Comparison of ENCODE assay signal across 9 cellular contexts in the genomic region with DNA sequence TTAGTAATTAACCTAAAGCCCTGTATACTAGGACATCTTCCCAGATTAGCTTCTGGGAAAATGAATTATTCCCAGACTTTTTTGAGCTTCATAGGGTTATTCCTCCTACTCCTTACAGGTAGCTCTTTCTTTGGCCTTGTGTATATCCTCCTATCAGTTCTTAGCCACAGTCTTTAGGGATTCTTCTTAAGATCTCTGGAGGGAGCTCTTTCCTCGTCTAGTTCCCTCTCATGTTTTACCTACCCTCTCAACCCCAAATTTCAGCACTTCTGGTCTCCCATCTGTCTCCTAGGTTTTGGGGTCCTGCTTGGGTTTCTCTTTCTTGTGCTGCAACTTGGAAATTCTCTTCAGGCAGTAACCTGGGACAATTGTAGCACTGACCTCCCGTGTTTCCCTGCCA. TPM values are rescaled to one million over a fixed set of nuclear protein-coding genes. Genes with fewer than 3 reads are reported as not detected.
DNase-seq lines count a peak whose midpoint lies in the region; ATAC-seq and TF ChIP-seq lines count a peak whose summit lies in the region.
"Had no signal": no experiment of that assay in that cellular context is flagged by ENCODE, and none has a peak within 500 bp of the region (broad histone marks: within the 10 kb centered on the region; RNA-seq: fewer than 3 reads in every experiment).

No MANE protein-coding gene starts in this region.

- H3K18ac ChIP-seq in IMR-90 (ENCODE audit: low read depth, low read length), result no peak overlapping the region

- TF ChIP-seq RAD21 in IMR-90 (IDR thresholded peaks at IDR 0.05; ENCODE audit: low read length), result no peak

- BruUV-seq in IMR-90 (replicated peaks; lab: Mats Ljungman, UMichigan), result no TSS peak

- H3K14ac ChIP-seq in IMR-90 (replicated peaks; ENCODE audit: low read depth, low read length), result no peak overlapping the region

- no peaks in the 10 kb centered on the region for H3K27me3 ChIP-seq in IMR-90 (ENCODE audit: control insufficient read depth, insufficient read depth, low read length)
- no peaks in the 10 kb centered on the region for H3K27me3 ChIP-seq in esophagus squamous epithelium

- intact Hi-C loops in IMR-90 (cut with micrococcal nuclease) (no loop called here), esophagus squamous epithelium (cut with DNase I) (no loop called here)

- no peak overlapping the region for H3K23ac ChIP-seq in IMR-90 (ENCODE audit: low read depth, low read length)

- no peak overlapping the region for H2BK5ac ChIP-seq in IMR-90 (ENCODE audit: low read depth, low read length, poor library complexity, severe bottlenecking)

- CTCF ChIA-PET in IMR-90 (lab: Yijun Ruan, JAX), result interaction anchor here (0.6 to 1.0 kb wide), 3 partner anchors 9 to 24 kb away, joined by 3 to 5 read pairs (median 3); no protein-coding TSS in a partner anchor

- H3K4me2 ChIP-seq in IMR-90 (ENCODE audit: low read depth, low read length), result no peak overlapping the region

- no peak overlapping the region for H3K4ac ChIP-seq in IMR-90 (ENCODE audit: low read depth, low read length)

- H4K5ac ChIP-seq in IMR-90 (ENCODE audit: low read depth, low read length), result no peak overlapping the region

- H2AFZ ChIP-seq in IMR-90 (replicated peaks; ENCODE audit: low read length, poor library complexity), result no peak overlapping the region

- no peak overlapping the region for H2BK15ac ChIP-seq in IMR-90 (ENCODE audit: low read depth, low read length)

- H4K20me1 ChIP-seq in IMR-90 (ENCODE audit: insufficient read depth, low read length), result no peaks in the 10 kb centered on the region

- H2BK20ac ChIP-seq in IMR-90 (ENCODE audit: low read depth, low read length), result no peak overlapping the region

- H3K4me1 ChIP-seq in IMR-90 (ENCODE audit: control insufficient read depth, insufficient read depth, low read length), result no peaks in the 10 kb centered on the region
- H3K4me1 ChIP-seq in esophagus squamous epithelium, result no peaks in the 10 kb centered on the region

- no peak overlapping the region for H3K9ac ChIP-seq in IMR-90 (ENCODE audit: low read depth, low read length)

- peaks cover 2% of the 10 kb centered on the region; the same call in 1 of the 2 replicates for H3K9me3 ChIP-seq in IMR-90 (ENCODE audit: control insufficient read depth, insufficient read depth, low read length)
- no peaks in the 10 kb centered on the region for H3K9me3 ChIP-seq in esophagus squamous epithelium

- H3K27ac ChIP-seq in IMR-90 (ENCODE audit: insufficient read depth, low read length) (no peak overlapping the region), esophagus squamous epithelium (no peak overlapping the region)

- no peak overlapping the region for H4K91ac ChIP-seq in IMR-90 (ENCODE audit: insufficient read depth, low read depth, low read length)

- POLR2A ChIA-PET in IMR-90 (lab: Charles Lee; ENCODE audit: unreplicated experiment), result no interaction called here

- dilution Hi-C loops in IMR-90 (cut with HindIII; ENCODE audit: low sequenced_read_pairs, unreplicated experiment), result no loop called here

- in situ Hi-C loops in IMR-90 (cut with MboI; ENCODE audit: low sequenced_read_pairs) (no loop called here), astrocyte of the cerebellum (cut with HindIII; ENCODE audit: low sequenced_read_pairs) (no loop called here)

- H2BK120ac ChIP-seq in IMR-90 (ENCODE audit: low read depth, low read length), result no peak overlapping the region

- no peaks in the 10 kb centered on the region for H3K79me1 ChIP-seq in IMR-90 (ENCODE audit: low read depth in 1 of 2, low read length in 2 of 2)

- TF ChIP-seq POLR2A in IMR-90 (IDR thresholded peaks at IDR 0.05; ENCODE audit: low read depth, low read length) (no peak), esophagus squamous epithelium (IDR thresholded peaks at IDR 0.05) (no peak)

- no peak overlapping the region for H3K56ac ChIP-seq in IMR-90 (ENCODE audit: extremely low read depth, insufficient read depth, low read length)

- peak; percentile 52 to 64 for DNase-seq in AML-193 (lab: John Stamatoyannopoulos, UW)
- DNase-seq in IMR-90, result no peak
- no peak for DNase-seq in astrocyte of the cerebellum (ENCODE audit: low read depth)
- DNase-seq in esophagus squamous epithelium (lab: John Stamatoyannopoulos, UW), result no peak
- no peak for DNase-seq in NCI-H187 treated with DMSO at 0.1 percent for 48 hours (lab: John Stamatoyannopoulos, UW)
- no peak for DNase-seq in NCI-H1436 (lab: John Stamatoyannopoulos, UW)
- DNase-seq: activated T-cell treated with anti-CD3 and anti-CD28 coated beads, Interleukin-2, amount 50 U/mL, for 72 hours had no signal

- WGBS in IMR-90 (ENCODE audit: extremely low coverage in 2 of 2, insufficient read length in 1 of 2), 2 experiments, result no CpG with 5 or more reads among the region's 2 CpGs
- 43 to 76% methylated on average over 2 of the region's 2 CpGs for WGBS in esophagus squamous epithelium, 2 donors

- no peak overlapping the region for H4K8ac ChIP-seq in IMR-90 (ENCODE audit: low read depth in 2 of 2, low read length in 2 of 2)

- H2AK5ac ChIP-seq in IMR-90 (ENCODE audit: low read depth, low read length), result no peak overlapping the region

- H3K9me1 ChIP-seq in IMR-90 (ENCODE audit: insufficient read depth, low read length), result no peaks in the 10 kb centered on the region

- TF ChIP-seq CTCF in IMR-90 (conservative IDR thresholded peaks at IDR 0.05; ENCODE audit: low read depth, low read length), result 0 out of 2 replicates have a peak, but pooled peaks have one; percentile 16
- peak; percentile 39 for TF ChIP-seq CTCF in astrocyte of the cerebellum (IDR thresholded peaks at IDR 0.05; ENCODE audit: low read depth, low read length, missing control alignments)
- peak in 1 of 6 experiments; percentile 16 for TF ChIP-seq CTCF in esophagus squamous epithelium (IDR thresholded peaks at IDR 0.05)

- ATAC-seq in GM18909 (IDR thresholded peaks at IDR 0.05; ENCODE audit: poor library complexity, unreplicated experiment) (peak; percentile 62), IMR-90 (ENCODE audit: low read depth) (no peak), HG03571 (IDR thresholded peaks at IDR 0.05; ENCODE audit: unreplicated experiment) (no peak)
- ATAC-seq: activated T-cell treated with anti-CD3 and anti-CD28 coated beads, Interleukin-2, amount 50 U/mL, for 72 hours had no signal

- no peak overlapping the region for H2AK9ac ChIP-seq in IMR-90 (replicated peaks; ENCODE audit: low read depth, low read length, poor library complexity)

- no peaks in the 10 kb centered on the region for H3K36me3 ChIP-seq in IMR-90 (ENCODE audit: control insufficient read depth, insufficient read depth, low read length)
- no peaks in the 10 kb centered on the region for H3K36me3 ChIP-seq in esophagus squamous epithelium

- H3K4me3 ChIP-seq in IMR-90 (ENCODE audit: insufficient read depth, low read depth, low read length) (no peak overlapping the region), astrocyte of the cerebellum (ENCODE audit: low read depth, low read length) (no peak overlapping the region), esophagus squamous epithelium (no peak overlapping the region)

TF ChIP-seq in IMR-90, 13 proteins besides CTCF, POLR2A, EP300 and RAD21:
- TF ChIP-seq, protein P1, sequence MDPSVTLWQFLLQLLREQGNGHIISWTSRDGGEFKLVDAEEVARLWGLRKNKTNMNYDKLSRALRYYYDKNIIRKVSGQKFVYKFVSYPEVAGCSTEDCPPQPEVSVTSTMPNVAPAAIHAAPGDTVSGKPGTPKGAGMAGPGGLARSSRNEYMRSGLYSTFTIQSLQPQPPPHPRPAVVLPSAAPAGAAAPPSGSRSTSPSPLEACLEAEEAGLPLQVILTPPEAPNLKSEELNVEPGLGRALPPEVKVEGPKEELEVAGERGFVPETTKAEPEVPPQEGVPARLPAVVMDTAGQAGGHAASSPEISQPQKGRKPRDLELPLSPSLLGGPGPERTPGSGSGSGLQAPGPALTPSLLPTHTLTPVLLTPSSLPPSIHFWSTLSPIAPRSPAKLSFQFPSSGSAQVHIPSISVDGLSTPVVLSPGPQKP (IDR thresholded peaks at IDR 0.05; ENCODE audit: borderline replicate concordance, low read depth, low read length), result no peak
- TF ChIP-seq CEBPB (IDR thresholded peaks at IDR 0.05; ENCODE audit: low read depth, low read length), result no peak

RNA-seq across cellular contexts. Expression of a gene that starts 46.4 kb away (rescaled TPM):
- total RNA-seq in IMR-90 (2012; rRNA removed) (19.0 and 33.9 TPM in 2 replicates), esophagus squamous epithelium (10 to 100 TPM in 3 of 4 donors, 1 to 10 TPM in 1; 6.0 to 13.9 (median 11.2) TPM)
- 15.9 and 21.1 TPM in 2 replicates for polyA plus RNA-seq in IMR-90 (2012; rRNA removed)
- polyA plus RNA-seq in IMR-90 (2012; cell fraction: cytosol; rRNA removed), result 3.6 and 4.1 TPM in 2 replicates
- polyA plus RNA-seq in IMR-90 (2012; cell fraction: nucleus; rRNA removed; ENCODE audit: low replicate concordance), result 2.4 and 20.8 TPM in 2 replicates

Comparison
In these comparisons a context has a peak if more than half of its experiments do, and no peak if none do; other contexts are left out.
1. DNase-seq: peak in AML-193 (2 of 2); none in IMR-90 (single experiment), astrocyte of the cerebellum (single experiment), esophagus squamous epithelium (single experiment), NCI-H187 treated with DMSO at 0.1 percent for 48 hours (single experiment) and NCI-H1436 (single experiment).